ENCODE assay signal across 17 cellular contexts in the genomic region with DNA sequence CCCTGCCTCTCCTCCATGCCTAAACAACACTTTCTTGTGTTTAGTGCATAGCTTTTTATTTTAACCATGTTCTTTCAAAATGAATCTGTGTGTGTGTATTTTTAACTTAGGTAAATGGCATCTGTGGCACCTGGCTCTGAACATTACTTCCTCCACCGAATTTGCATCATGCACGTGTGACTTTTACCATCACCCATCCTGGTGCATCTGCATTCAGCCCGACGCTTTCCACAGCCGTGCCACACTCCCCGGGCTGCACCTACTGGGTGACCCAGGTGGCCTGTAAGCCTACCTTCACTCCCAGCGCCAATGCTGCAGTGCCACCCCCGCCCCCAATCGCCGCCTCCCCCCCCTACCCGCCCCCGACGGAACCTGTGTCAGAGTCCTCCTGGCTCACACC. TPM values are rescaled to one million over a fixed set of nuclear protein-coding genes. Genes with fewer than 3 reads are reported as not detected.
DNase-seq lines count a peak whose midpoint lies in the region; ATAC-seq, FAIRE-seq and TF ChIP-seq lines count a peak whose summit lies in the region.
"Had no signal": no experiment of that assay in that cellular context is flagged by ENCODE, and none has a peak within 500 bp of the region (broad histone marks: within the 10 kb centered on the region; RNA-seq: fewer than 3 reads in every experiment).

No MANE protein-coding gene starts in this region.

- no peaks in the 10 kb centered on the region for H3F3A ChIP-seq in OCI-LY1 (ENCODE audit: insufficient read depth, low read length)

- peaks cover 0 to 8% (median 0%) of the 10 kb centered on the region in 3 donors for H3K4me1 Mint-ChIP-seq in T-cell
- H3K4me1 Mint-ChIP-seq: natural killer cell had no signal

- no peak overlapping the region for H2AFZ ChIP-seq in OCI-LY1 (ENCODE audit: low read length)

- no peak overlapping the region for H3K9ac ChIP-seq in BLaER1 treated with 17β-estradiol and CSF1 and Interleukin-3, amounts not matched to agents 10 nM and 100 nM
- peak overlapping the region; percentile 61 for H3K9ac ChIP-seq in OCI-LY1 (ENCODE audit: low read length)
- H3K9ac ChIP-seq: SK-N-SH had no signal

- peak overlapping the region; percentile 74 to 98 (median 89) for H3K4me2 ChIP-seq in BLaER1 treated with 17β-estradiol and CSF1 and Interleukin-3, amounts not matched to agents 10 nM and 100 nM
- peak overlapping the region; percentile 54 for H3K4me2 ChIP-seq in OCI-LY1 (ENCODE audit: low read length)
- H3K4me2 ChIP-seq: SK-N-SH had no signal

- H3K4me1 ChIP-seq in BLaER1 treated with 17β-estradiol and CSF1 and Interleukin-3, amounts not matched to agents 10 nM and 100 nM: peaks cover 20 to 95% (median 54%) of the 10 kb centered on the region in 10 experiments
- H3K4me1 ChIP-seq in OCI-LY1 (ENCODE audit: insufficient read depth, low read length, severe bottlenecking) (peaks cover 69% of the 10 kb centered on the region), small intestine (ENCODE audit: control insufficient read depth in 2 of 2, insufficient read depth in 1 of 2, low read depth in 1 of 2, low read length in 1 of 2) (no peaks in the 10 kb centered on the region)

- no peak for TF ChIP-seq CTCF in OCI-LY1 (IDR thresholded peaks at IDR 0.05; ENCODE audit: low read length)

- no peaks in the 10 kb centered on the region; a peak in 1 of 22 replicates for H4K20me1 ChIP-seq in BLaER1 treated with 17β-estradiol and CSF1 and Interleukin-3, amounts not matched to agents 10 nM and 100 nM
- H4K20me1 ChIP-seq in OCI-LY1 (ENCODE audit: insufficient read depth, low read length): no peaks in the 10 kb centered on the region

- H3K79me2 ChIP-seq in OCI-LY1 (ENCODE audit: insufficient read depth, low read length): no peaks in the 10 kb centered on the region

- H3K27me3 Mint-ChIP-seq in T-cell: peaks cover 11 to 16% of the 10 kb centered on the region in 2 donors

- POLR2A ChIA-PET in T-cell (lab: Charles Lee): no interaction called here

- peak overlapping the region in 3 of 11 experiments; percentile 78 to 92 (median 86); a peak in 5 of 22 replicates for H3K27ac ChIP-seq in BLaER1 treated with 17β-estradiol and CSF1 and Interleukin-3, amounts not matched to agents 10 nM and 100 nM
- H3K27ac ChIP-seq in OCI-LY1 (ENCODE audit: low read depth, low read length, poor library complexity, severe bottlenecking): peak overlapping the region; percentile 98
- no peak overlapping the region for H3K27ac ChIP-seq in small intestine (ENCODE audit: low read depth in 1 of 2, low read length in 1 of 2)

- WGBS in small intestine, 3 donors: 69 to 73% (median 73%) methylated on average over 13 of the region's 13 CpGs

- no peaks in the 10 kb centered on the region for H3K36me3 Mint-ChIP-seq in T-cell
- H3K36me3 Mint-ChIP-seq: natural killer cell had no signal

- peaks cover 0 to 80% (median 0%) of the 10 kb centered on the region in 11 experiments; a peak in 8 of 22 replicates for H3K27me3 ChIP-seq in BLaER1 treated with 17β-estradiol and CSF1 and Interleukin-3, amounts not matched to agents 10 nM and 100 nM
- H3K27me3 ChIP-seq in OCI-LY1 (ENCODE audit: insufficient read depth, low read length) (no peaks in the 10 kb centered on the region), small intestine (ENCODE audit: control insufficient read depth in 2 of 2, insufficient read depth in 2 of 2, low read length in 2 of 2) (no peaks in the 10 kb centered on the region)
- H3K27me3 ChIP-seq: upper lobe of left lung had no signal

- CTCF ChIA-PET in T-cell (lab: Charles Lee): no interaction called here

- H3K36me3 ChIP-seq in BLaER1 treated with 17β-estradiol and CSF1 and Interleukin-3, amounts not matched to agents 10 nM and 100 nM: no peaks in the 10 kb centered on the region
- H3K36me3 ChIP-seq in OCI-LY1 (ENCODE audit: insufficient read depth, low read length) (no peaks in the 10 kb centered on the region; the same call in 1 of the 2 replicates), small intestine (ENCODE audit: control insufficient read depth in 2 of 2, insufficient read depth in 2 of 2, low read length in 2 of 2) (no peaks in the 10 kb centered on the region)
- H3K36me3 ChIP-seq: upper lobe of left lung had no signal

- no peaks in the 10 kb centered on the region for H3K9me2 ChIP-seq in OCI-LY1 (ENCODE audit: low read depth, low read length)
- H3K9me2 ChIP-seq: SK-N-SH had no signal

- peak; percentile 40 for ATAC-seq in HG02623 (IDR thresholded peaks at IDR 0.05; ENCODE audit: unreplicated experiment)
- ATAC-seq in T-cell (replicated peaks in 1 of 4): no peak
- ATAC-seq: activated CD4-positive, CD25-positive, alpha-beta regulatory T cell treated with anti-CD3 and anti-CD28 coated beads, Interleukin-2, amount 50 U/mL, for 24 hours; activated T-cell treated with anti-CD3 and anti-CD28 coated beads, Interleukin-2, amount 50 U/mL, for 72 hours had no signal

- no peaks in the 10 kb centered on the region for H3K9me3 Mint-ChIP-seq in T-cell
- H3K9me3 Mint-ChIP-seq: activated T-cell treated with anti-CD3 and anti-CD28 coated beads, Interleukin-2, amount 50 U/mL, for 72 hours; HFFc6; natural killer cell had no signal

- FAIRE-seq in small intestine (lab: Jason Lieb, UNC): no peak

- TF ChIP-seq POLR2A in GM19099 (IDR thresholded peaks at IDR 0.05; ENCODE audit: extremely low read depth, insufficient read length, low read depth): peak; percentile 54

- H3K4me3 ChIP-seq in BLaER1 treated with 17β-estradiol and CSF1 and Interleukin-3, amounts not matched to agents 10 nM and 100 nM: no peak overlapping the region
- H3K4me3 ChIP-seq in OCI-LY1 (ENCODE audit: low read depth, low read length, poor library complexity, severe bottlenecking) (peak overlapping the region; percentile 17), small intestine (ENCODE audit: low read depth in 1 of 2, low read length in 2 of 2) (no peak overlapping the region)
- H3K4me3 ChIP-seq: upper lobe of left lung had no signal

- DNase-seq in hypothalamus (lab: John Stamatoyannopoulos, UW) (no peak), T-cell (no peak), small intestine (no peak)
- DNase-seq in stimulated activated CD4-positive, alpha-beta T cell treated with anti-CD3 and anti-CD28 coated beads, Interleukin-4, amount 100 ng/mL, for 24 hours: no peak
- DNase-seq: activated T-cell treated with anti-CD3 and anti-CD28 coated beads, Interleukin-2, amount 50 U/mL, for 72 hours; DMS153; HFFc6; natural killer cell; NCI-H748 treated with DMSO at 0.1 percent for 48 hours; SK-N-SH; upper lobe of left lung had no signal

- H3K27ac Mint-ChIP-seq in T-cell: no peak overlapping the region
- H3K27ac Mint-ChIP-seq: activated T-cell treated with anti-CD3 and anti-CD28 coated beads, Interleukin-2, amount 50 U/mL, for 72 hours; HFFc6; natural killer cell had no signal

- H3K4me3 Mint-ChIP-seq in T-cell: no peak overlapping the region
- H3K4me3 Mint-ChIP-seq: activated T-cell treated with anti-CD3 and anti-CD28 coated beads, Interleukin-2, amount 50 U/mL, for 72 hours; HFFc6; natural killer cell had no signal

- no peaks in the 10 kb centered on the region for H3K9me3 ChIP-seq in BLaER1 treated with 17β-estradiol and CSF1 and Interleukin-3, amounts not matched to agents 10 nM and 100 nM (replicated peaks in 1 of 11)
- H3K9me3 ChIP-seq in OCI-LY1 (ENCODE audit: low read length): no peaks in the 10 kb centered on the region
- H3K9me3 ChIP-seq in small intestine (ENCODE audit: control insufficient read depth, low read depth): no peaks in the 10 kb centered on the region
- H3K9me3 ChIP-seq: SK-N-SH, upper lobe of left lung had no signal

RNA-seq across cellular contexts. Expression of gene FCN1, which starts 12.7 kb away (rescaled TPM):
- total RNA-seq in T-cell: 1 to 10 TPM in 1 of 5 donors, under 1 TPM in 3, not detected in 1; 0.25 to 1.8 (median 0.55) TPM
- under 1 TPM in 1 of 3 donors, not detected in 2; 0.94 TPM for polyA plus RNA-seq in small intestine
- total RNA-seq: activated T-cell treated with anti-CD3 and anti-CD28 coated beads, Interleukin-2, amount 50 U/mL, for 72 hours; HFFc6; kidney epithelial cell had no signal
- polyA plus RNA-seq: SK-N-SH had no signal

RNA-seq across cellular contexts. Expression of gene FCN2, which starts 49.8 kb away (rescaled TPM):
- total RNA-seq in T-cell: not detected
- not detected for polyA plus RNA-seq in small intestine
- total RNA-seq: activated T-cell treated with anti-CD3 and anti-CD28 coated beads, Interleukin-2, amount 50 U/mL, for 72 hours; HFFc6; kidney epithelial cell; natural killer cell; upper lobe of left lung had no signal
- polyA plus RNA-seq: SK-N-SH had no signal
